ENCODE assay signal across 1 cellular context in genomic region chr20:35297153-35297552, GRCh38.
TF ChIP-seq lines count a peak whose summit lies in the region.

No MANE protein-coding gene starts in this region.

TF ChIP-seq in SK-N-SH treated with all-trans-retinoic acid at 6 μM for 48 hours, 23 proteins besides CTCF, POLR2A, EP300 and RAD21 (continued from another document):
- TF ChIP-seq PATZ1 (CRISPR knock-in tag; IDR thresholded peaks at IDR 0.05; ENCODE audit: borderline replicate concordance) (no peak), CSDC2 (CRISPR knock-in tag; IDR thresholded peaks at IDR 0.05) (no peak), ESRRG (CRISPR knock-in tag; IDR thresholded peaks at IDR 0.05) (no peak), BACH2 (CRISPR knock-in tag; IDR thresholded peaks at IDR 0.05; ENCODE audit: borderline replicate concordance) (no peak), TSHZ2 (CRISPR knock-in tag; IDR thresholded peaks at IDR 0.05) (no peak), POU6F1 (CRISPR knock-in tag; IDR thresholded peaks at IDR 0.05; ENCODE audit: borderline replicate concordance, low read depth) (no peak), PPARA (CRISPR knock-in tag; IDR thresholded peaks at IDR 0.05; ENCODE audit: borderline replicate concordance) (no peak)
